19 cellular contexts compared by ENCODE assay signal in genomic region chr17:57485916-57486315, GRCh38.
DNase-seq lines count a peak whose midpoint lies in the region; ATAC-seq and TF ChIP-seq lines count a peak whose summit lies in the region.
"Had no signal": no experiment of that assay in that cellular context is flagged by ENCODE, and none has a peak within 500 bp of the region (broad histone marks: within the 10 kb centered on the region; RNA-seq: fewer than 3 reads in every experiment).

No MANE protein-coding gene starts in this region.

- H3K79me2 ChIP-seq in Karpas-422 (ENCODE audit: low read length), result peaks cover 99% of the 10 kb centered on the region

- H3K27me3 ChIP-seq in left ventricle myocardium inferior (ENCODE audit: low read depth) (no peaks in the 10 kb centered on the region), Karpas-422 (ENCODE audit: low read length) (no peaks in the 10 kb centered on the region)
- H3K27me3 ChIP-seq: breast epithelium, testis had no signal

- H3K9ac ChIP-seq in Karpas-422 (ENCODE audit: low read length), result peak overlapping the region; percentile 55

- H4K20me1 ChIP-seq in Karpas-422 (ENCODE audit: insufficient read depth, low read depth, low read length), result no peaks in the 10 kb centered on the region

- peak overlapping the region; percentile 59 for H3K4me2 ChIP-seq in Karpas-422 (ENCODE audit: low read depth, low read length, poor library complexity, severe bottlenecking)

- H3K4me1 Mint-ChIP-seq in memory B cell, result peaks cover 47% of the 10 kb centered on the region

- H3K9me3 Mint-ChIP-seq in memory B cell, result no peaks in the 10 kb centered on the region
- H3K9me3 Mint-ChIP-seq: effector memory CD8-positive, alpha-beta T cell; T-helper 1 cell treated with Interleukin-12 subunit alpha and Interleukin-12 subunit beta and Interleukin-4 antibody, amounts not matched to agents 30 μg/mL and 1 μg/mL, for 36 hours had no signal

- H3K9me3 ChIP-seq in left ventricle myocardium inferior (replicated peaks) (no peaks in the 10 kb centered on the region), Karpas-422 (ENCODE audit: low read length) (no peaks in the 10 kb centered on the region)
- H3K9me3 ChIP-seq: breast epithelium, mucosa of descending colon, psoas muscle, testis had no signal

- ATAC-seq in left ventricle myocardium superior, result no peak
- peak; percentile 34 for ATAC-seq in memory B cell (ENCODE audit: low read depth)
- no peak for ATAC-seq in GM18867 (IDR thresholded peaks at IDR 0.05; ENCODE audit: unreplicated experiment)
- ATAC-seq: effector memory CD8-positive, alpha-beta T cell; mucosa of descending colon; psoas muscle had no signal

- H3K9me2 ChIP-seq in Karpas-422 (replicated peaks; ENCODE audit: insufficient read depth, low read length), result no peaks in the 10 kb centered on the region

- no peak for TF ChIP-seq CTCF in left ventricle myocardium inferior (IDR thresholded peaks at IDR 0.05; ENCODE audit: borderline replicate concordance)

- H3K27ac ChIP-seq in left ventricle myocardium inferior (replicated peaks), result peak overlapping the region; percentile 4
- H3K27ac ChIP-seq in Karpas-422 (ENCODE audit: low read length), result peak overlapping the region; percentile 97
- H3K27ac ChIP-seq: breast epithelium, testis had no signal

- H3K4me3 Mint-ChIP-seq in memory B cell, result no peak overlapping the region
- H3K4me3 Mint-ChIP-seq: effector memory CD8-positive, alpha-beta T cell; T-helper 1 cell treated with Interleukin-12 subunit alpha and Interleukin-12 subunit beta and Interleukin-4 antibody, amounts not matched to agents 30 μg/mL and 1 μg/mL, for 36 hours had no signal

- H3K36me3 ChIP-seq in left ventricle myocardium inferior (no peaks in the 10 kb centered on the region), Karpas-422 (ENCODE audit: insufficient read depth, low read length) (no peaks in the 10 kb centered on the region)
- H3K36me3 ChIP-seq: breast epithelium had no signal

- no peaks in the 10 kb centered on the region for H3K27me3 Mint-ChIP-seq in memory B cell
- H3K27me3 Mint-ChIP-seq: effector memory CD8-positive, alpha-beta T cell had no signal

- no peak overlapping the region for H2AFZ ChIP-seq in Karpas-422 (ENCODE audit: low read length)

- H3K4me3 ChIP-seq in left ventricle myocardium inferior (no peak overlapping the region), Karpas-422 (ENCODE audit: low read length) (peak overlapping the region; percentile 39)
- H3K4me3 ChIP-seq: breast epithelium, mucosa of descending colon, psoas muscle, testis had no signal

- DNase-seq in left ventricle myocardium inferior, result no peak
- DNase-seq in left ventricle myocardium superior, result no peak
- peak; percentile 63 for DNase-seq in Karpas-422
- DNase-seq in memory B cell (ENCODE audit: low spot score in 2 of 2), result no peak
- no peak for DNase-seq in AG08396 (ENCODE audit: low spot score)
- DNase-seq in NCI-H510A (lab: John Stamatoyannopoulos, UW), result no peak
- no peak for DNase-seq in NOMO-1 (lab: John Stamatoyannopoulos, UW; ENCODE audit: unreplicated experiment in 2 of 2)
- DNase-seq: DMS 273 treated with DMSO at 0.1 percent for 48 hours; effector memory CD8-positive, alpha-beta T cell; foreskin fibroblast; mucosa of descending colon; NCI-H187 treated with DMSO at 0.1 percent for 48 hours; NCI-H748 treated with DMSO at 0.1 percent for 48 hours; psoas muscle; stimulated activated CD4-positive, alpha-beta T cell treated with anti-CD3 and anti-CD28 coated beads, Interleukin-15, amount 100 ng/mL, for 24 hours; testis had no signal

- intact Hi-C loops in left ventricle myocardium inferior (cut with micrococcal nuclease), result no loop called here
- intact Hi-C loops in left ventricle myocardium superior (cut with micrococcal nuclease), result no loop called here

- H3K36me3 Mint-ChIP-seq in memory B cell, result peaks cover 1% of the 10 kb centered on the region

- peak overlapping the region; percentile 1 for H3K27ac Mint-ChIP-seq in memory B cell

- H3K4me1 ChIP-seq in left ventricle myocardium inferior (peaks cover 74% of the 10 kb centered on the region), Karpas-422 (ENCODE audit: low read length) (peaks cover 95% of the 10 kb centered on the region)
